Comparison of ENCODE assay signal across 22 cellular contexts in genomic region chr1:82185084-82185483, GRCh38.
DNase-seq lines count a peak whose midpoint lies in the region; ATAC-seq and TF ChIP-seq lines count a peak whose summit lies in the region.
"Had no signal": no experiment of that assay in that cellular context is flagged by ENCODE, and none has a peak within 500 bp of the region (broad histone marks: within the 10 kb centered on the region; RNA-seq: fewer than 3 reads in every experiment).

No MANE protein-coding gene starts in this region.

- no peaks in the 10 kb centered on the region for H4K20me1 ChIP-seq in mammary epithelial cell (ENCODE audit: insufficient read depth, low read length)
- H4K20me1 ChIP-seq: BLaER1 had no signal

- peaks cover 0 to 3% (median 0%) of the 10 kb centered on the region in 9 donors for H3K9me3 Mint-ChIP-seq in naive thymus-derived CD8-positive, alpha-beta T cell
- H3K9me3 Mint-ChIP-seq in immature natural killer cell = peaks cover 0 to 21% (median 3%) of the 10 kb centered on the region in 6 donors

- H3K9ac ChIP-seq in mammary epithelial cell (ENCODE audit: insufficient read depth, low read length) = no peak overlapping the region
- H3K9ac ChIP-seq: BLaER1 had no signal

- H3K36me3 ChIP-seq in mammary epithelial cell (ENCODE audit: insufficient read depth, low read length) (no peaks in the 10 kb centered on the region), breast epithelium (no peaks in the 10 kb centered on the region)
- H3K36me3 ChIP-seq: BLaER1, MG63, Peyer's patch had no signal

- H3K27me3 Mint-ChIP-seq in naive thymus-derived CD8-positive, alpha-beta T cell = peaks cover 0 to 3% (median 0%) of the 10 kb centered on the region in 5 donors
- H3K27me3 Mint-ChIP-seq in immature natural killer cell (ENCODE audit: low read depth in 3 of 3) = no peaks in the 10 kb centered on the region
- H3K27me3 Mint-ChIP-seq: CD4-positive, CD25-positive, alpha-beta regulatory T cell had no signal

- H2AFZ ChIP-seq in mammary epithelial cell (ENCODE audit: low read depth, low read length) = peak overlapping the region; percentile 12

- TF ChIP-seq CTCF in mammary epithelial cell (conservative IDR thresholded peaks at IDR 0.05 in 1 of 2, IDR thresholded peaks at IDR 0.05 in 1 of 2; ENCODE audit: extremely low read depth in 1 of 2, insufficient read depth in 1 of 2, low read depth in 1 of 2, low read length in 2 of 2) (no peak), breast epithelium (IDR thresholded peaks at IDR 0.05) (no peak), foreskin fibroblast (IDR thresholded peaks at IDR 0.05; ENCODE audit: low read depth, low read length) (no peak)

- DNase-seq in mammary epithelial cell = no peak
- no peak for DNase-seq in breast epithelium (ENCODE audit: low spot score in 2 of 2)
- peak; percentile 30 for DNase-seq in epidermal melanocyte (ENCODE audit: insufficient read length, low spot score)
- peak; percentile 53 to 85 for DNase-seq in foreskin fibroblast
- peak; percentile 36 for DNase-seq in stromal cell of bone marrow (ENCODE audit: low read depth)
- no peak for DNase-seq in naive thymus-derived CD8-positive, alpha-beta T cell
- DNase-seq in immature natural killer cell = no peak
- DNase-seq in activated CD8-positive, alpha-beta memory T cell treated with anti-CD3 and anti-CD28 coated beads, Interleukin-2, amount 50 U/mL, for 48 hours = no peak
- DNase-seq: 8988T; ACHN; CD4-positive, CD25-positive, alpha-beta regulatory T cell; DMS153; DND-41; HCEC 1CT; IMR-90; KG1; MG63; NCI-H2029; NCI-H69; Peyer's patch; SHP77 treated with DMSO at 0.1 percent for 48 hours had no signal

- H3K4me3 ChIP-seq in mammary epithelial cell (replicated peaks in 1 of 3; ENCODE audit: insufficient read depth in 1 of 3, low read depth in 2 of 3, low read length in 3 of 3) (no peak overlapping the region), breast epithelium (no peak overlapping the region), foreskin fibroblast (ENCODE audit: low read depth in 1 of 2, low read length in 2 of 2) (no peak overlapping the region)
- H3K4me3 ChIP-seq: BLaER1, MG63, Peyer's patch had no signal

- H3K27ac Mint-ChIP-seq in naive thymus-derived CD8-positive, alpha-beta T cell = no peak overlapping the region
- H3K27ac Mint-ChIP-seq in immature natural killer cell = no peak overlapping the region
- H3K27ac Mint-ChIP-seq: CD4-positive, CD25-positive, alpha-beta regulatory T cell had no signal

- BruUV-seq in mammary epithelial cell (replicated peaks; lab: Mats Ljungman, UMichigan) = no TSS peak

- POLR2A ChIA-PET in naive thymus-derived CD8-positive, alpha-beta T cell (lab: Charles Lee) = no interaction called here

- no peak for ATAC-seq in naive thymus-derived CD8-positive, alpha-beta T cell

- H3K4me1 ChIP-seq in mammary epithelial cell (ENCODE audit: insufficient read depth, low read length) (no peaks in the 10 kb centered on the region), breast epithelium (no peaks in the 10 kb centered on the region)
- H3K4me1 ChIP-seq: BLaER1, Peyer's patch had no signal

- no peaks in the 10 kb centered on the region for H3K4me1 Mint-ChIP-seq in naive thymus-derived CD8-positive, alpha-beta T cell
- no peaks in the 10 kb centered on the region for H3K4me1 Mint-ChIP-seq in immature natural killer cell
- H3K4me1 Mint-ChIP-seq: CD4-positive, CD25-positive, alpha-beta regulatory T cell had no signal

- H3K79me2 ChIP-seq in mammary epithelial cell (ENCODE audit: insufficient read depth, low read length) = no peaks in the 10 kb centered on the region

- intact Hi-C loops in mammary epithelial cell (cut with micrococcal nuclease) (no loop called here), breast epithelium (cut with DNase I; ENCODE audit: low total_unique reads) (no loop called here)

- dilution Hi-C loops in mammary epithelial cell (cut with HindIII; ENCODE audit: low sequenced_read_pairs) = no loop called here

- H3K9me3 ChIP-seq in mammary epithelial cell (replicated peaks; ENCODE audit: insufficient read depth, low read length) = no peaks in the 10 kb centered on the region
- no peaks in the 10 kb centered on the region for H3K9me3 ChIP-seq in breast epithelium
- H3K9me3 ChIP-seq: BLaER1, MG63, Peyer's patch had no signal

- no peaks in the 10 kb centered on the region for H3K27me3 ChIP-seq in mammary epithelial cell (ENCODE audit: insufficient read depth, low read length)
- no peaks in the 10 kb centered on the region for H3K27me3 ChIP-seq in breast epithelium
- H3K27me3 ChIP-seq: BLaER1, MG63, Peyer's patch had no signal

- H3K4me3 Mint-ChIP-seq in naive thymus-derived CD8-positive, alpha-beta T cell = no peak overlapping the region
- no peak overlapping the region for H3K4me3 Mint-ChIP-seq in immature natural killer cell
- H3K4me3 Mint-ChIP-seq: CD4-positive, CD25-positive, alpha-beta regulatory T cell had no signal

- 9% methylated on average over 3 of the region's 3 CpGs for WGBS in mammary epithelial cell (ENCODE audit: low coverage, missing lambda C conversion rate)

- no peak for TF ChIP-seq POLR2A in breast epithelium (IDR thresholded peaks at IDR 0.05)

- CTCF ChIA-PET in mammary epithelial cell (lab: Charles Lee; ENCODE audit: low non-redundant PET) = no interaction called here

- in situ Hi-C loops in mammary epithelial cell (cut with MboI; ENCODE audit: low sequenced_read_pairs in 2 of 2) = no loop called here

- no peaks in the 10 kb centered on the region for H3K36me3 Mint-ChIP-seq in naive thymus-derived CD8-positive, alpha-beta T cell
- no peaks in the 10 kb centered on the region for H3K36me3 Mint-ChIP-seq in immature natural killer cell
- H3K36me3 Mint-ChIP-seq: CD4-positive, CD25-positive, alpha-beta regulatory T cell had no signal

- no peak overlapping the region for H3K4me2 ChIP-seq in mammary epithelial cell (ENCODE audit: insufficient read depth, low read depth, low read length)
- H3K4me2 ChIP-seq: BLaER1 had no signal

- no peak overlapping the region for H3K27ac ChIP-seq in mammary epithelial cell (ENCODE audit: insufficient read depth, low read depth, low read length)
- peak overlapping the region in 1 of 2 donors; percentile 63 for H3K27ac ChIP-seq in breast epithelium
- H3K27ac ChIP-seq: BLaER1, Peyer's patch had no signal

Comparison
In these comparisons a context has a peak if more than half of its experiments do, and no peak if none do; other contexts are left out.
1. DNase-seq: peak in epidermal melanocyte (single experiment), foreskin fibroblast (2 of 2) and stromal cell of bone marrow (single experiment); none in mammary epithelial cell (single experiment), breast epithelium (0 of 2), naive thymus-derived CD8-positive, alpha-beta T cell (0 of 10), immature natural killer cell (0 of 3) and activated CD8-positive, alpha-beta memory T cell treated with anti-CD3 and anti-CD28 coated beads, Interleukin-2, amount 50 U/mL, for 48 hours (single experiment).